Comparison of ENCODE assay signal across 1 cellular context in the genomic region with DNA sequence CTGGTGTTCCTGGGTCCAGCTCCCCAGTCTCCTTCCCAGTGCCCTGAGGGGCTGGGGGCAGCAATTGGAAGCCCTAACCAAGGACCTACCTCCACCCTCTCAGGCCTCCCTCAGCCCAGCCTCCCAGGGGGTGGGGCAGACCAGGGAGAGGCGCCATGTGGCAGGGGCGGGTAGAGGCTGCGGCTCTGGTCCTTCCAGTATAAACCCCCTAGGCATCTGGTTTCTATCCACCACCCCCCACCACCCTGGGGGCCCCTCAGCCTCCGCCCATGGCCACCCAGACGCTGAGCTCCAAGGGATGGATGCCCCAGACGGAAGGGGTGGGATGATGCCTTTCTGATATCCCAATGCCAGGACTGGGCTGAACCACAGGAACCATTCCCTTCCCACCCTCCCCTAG.
TF ChIP-seq lines count a peak whose summit lies in the region.

No MANE protein-coding gene starts in this region.

TF ChIP-seq in GM23338, 12 proteins besides CTCF, POLR2A, EP300 and RAD21 (continued from another document):
- TF ChIP-seq, protein P1, sequence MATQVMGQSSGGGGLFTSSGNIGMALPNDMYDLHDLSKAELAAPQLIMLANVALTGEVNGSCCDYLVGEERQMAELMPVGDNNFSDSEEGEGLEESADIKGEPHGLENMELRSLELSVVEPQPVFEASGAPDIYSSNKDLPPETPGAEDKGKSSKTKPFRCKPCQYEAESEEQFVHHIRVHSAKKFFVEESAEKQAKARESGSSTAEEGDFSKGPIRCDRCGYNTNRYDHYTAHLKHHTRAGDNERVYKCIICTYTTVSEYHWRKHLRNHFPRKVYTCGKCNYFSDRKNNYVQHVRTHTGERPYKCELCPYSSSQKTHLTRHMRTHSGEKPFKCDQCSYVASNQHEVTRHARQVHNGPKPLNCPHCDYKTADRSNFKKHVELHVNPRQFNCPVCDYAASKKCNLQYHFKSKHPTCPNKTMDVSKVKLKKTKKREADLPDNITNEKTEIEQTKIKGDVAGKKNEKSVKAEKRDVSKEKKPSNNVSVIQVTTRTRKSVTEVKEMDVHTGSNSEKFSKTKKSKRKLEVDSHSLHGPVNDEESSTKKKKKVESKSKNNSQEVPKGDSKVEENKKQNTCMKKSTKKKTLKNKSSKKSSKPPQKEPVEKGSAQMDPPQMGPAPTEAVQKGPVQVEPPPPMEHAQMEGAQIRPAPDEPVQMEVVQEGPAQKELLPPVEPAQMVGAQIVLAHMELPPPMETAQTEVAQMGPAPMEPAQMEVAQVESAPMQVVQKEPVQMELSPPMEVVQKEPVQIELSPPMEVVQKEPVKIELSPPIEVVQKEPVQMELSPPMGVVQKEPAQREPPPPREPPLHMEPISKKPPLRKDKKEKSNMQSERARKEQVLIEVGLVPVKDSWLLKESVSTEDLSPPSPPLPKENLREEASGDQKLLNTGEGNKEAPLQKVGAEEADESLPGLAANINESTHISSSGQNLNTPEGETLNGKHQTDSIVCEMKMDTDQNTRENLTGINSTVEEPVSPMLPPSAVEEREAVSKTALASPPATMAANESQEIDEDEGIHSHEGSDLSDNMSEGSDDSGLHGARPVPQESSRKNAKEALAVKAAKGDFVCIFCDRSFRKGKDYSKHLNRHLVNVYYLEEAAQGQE (IDR thresholded peaks at IDR 0.05; ENCODE audit: unreplicated experiment), result no peak
